ENCODE assay signal across 8 cellular contexts in genomic region chr14:89027097-89027740, GRCh38.
DNase-seq lines count a peak whose midpoint lies in the region; ATAC-seq and TF ChIP-seq lines count a peak whose summit lies in the region.

No MANE protein-coding gene starts in this region.

- H3K4me1 ChIP-seq in esophagus muscularis mucosa, result peaks cover 12 to 16% (median 14%) of the 10 kb centered on the region in 4 donors
- H3K4me1 ChIP-seq in muscle layer of colon (ENCODE audit: insufficient read depth, low read length), result peaks cover 5% of the 10 kb centered on the region

- DNase-seq in NCI-H187 (lab: John Stamatoyannopoulos, UW), result peak; percentile 7 to 19
- DNase-seq in NCI-H187 treated with DMSO at 0.1 percent for 48 hours (lab: John Stamatoyannopoulos, UW), result no peak
- DNase-seq in NCI-H2227 (lab: John Stamatoyannopoulos, UW; ENCODE audit: unreplicated experiment), result peak; percentile 81
- DNase-seq in activated T-cell treated with anti-CD3 and anti-CD28 coated beads for 48 hours (ENCODE audit: low read depth), result peak; percentile 67
- peak; percentile 72 for DNase-seq in esophagus muscularis mucosa (ENCODE audit: extremely low spot score)
- peak; percentile 4 to 37 for DNase-seq in stimulated activated CD8-positive, alpha-beta memory T cell treated with anti-CD3 and anti-CD28 coated beads, Interleukin-7, amount 100 ng/mL, for 4 hours (ENCODE audit: low read depth in 2 of 2)

- peak overlapping the region; percentile 61 to 74 (median 62) for H3K4me3 ChIP-seq in esophagus muscularis mucosa
- H3K4me3 ChIP-seq in muscle layer of colon (ENCODE audit: low read depth in 1 of 2, low read length in 2 of 2), result peak overlapping the region; percentile 59 to 60

- 3% methylated on average over 16 of the region's 68 CpGs for WGBS in esophagus muscularis mucosa

- intact Hi-C loops in esophagus muscularis mucosa (cut with DNase I), result loop anchor here (5.0 kb wide), 2 partner anchors 820 to 890 kb away; no protein-coding TSS in a partner anchor

- TF ChIP-seq POLR2A in esophagus muscularis mucosa (IDR thresholded peaks at IDR 0.05; ENCODE audit: low read depth), result no peak

- TF ChIP-seq EP300 in esophagus muscularis mucosa (IDR thresholded peaks at IDR 0.05), result no peak

- H3K27ac ChIP-seq in esophagus muscularis mucosa (replicated peaks in 1 of 4) (no peak overlapping the region), muscle layer of colon (ENCODE audit: low read depth, low read length) (no peak overlapping the region)

- no peak overlapping the region for H3K9ac ChIP-seq in muscle layer of colon (ENCODE audit: low read length)

- H3K9me3 ChIP-seq in esophagus muscularis mucosa (peaks cover 0 to 7% (median 0%) of the 10 kb centered on the region in 4 donors), muscle layer of colon (ENCODE audit: low read length) (peaks cover 5% of the 10 kb centered on the region)

- H3K27me3 ChIP-seq in esophagus muscularis mucosa, result peaks cover 0 to 52% (median 0%) of the 10 kb centered on the region in 4 donors
- H3K27me3 ChIP-seq in muscle layer of colon (ENCODE audit: control insufficient read depth in 1 of 2, insufficient read depth in 2 of 2, low read length in 2 of 2), result peaks cover 11 to 12% of the 10 kb centered on the region in 2 donors

- peak; percentile 82 for ATAC-seq in HG02678 (IDR thresholded peaks at IDR 0.05; ENCODE audit: unreplicated experiment)

- H3K36me3 ChIP-seq in esophagus muscularis mucosa (no peaks in the 10 kb centered on the region), muscle layer of colon (ENCODE audit: insufficient read depth, low read length) (no peaks in the 10 kb centered on the region)

- peak; percentile 79 to 99 (median 91) for TF ChIP-seq CTCF in esophagus muscularis mucosa (IDR thresholded peaks at IDR 0.05)
